Comparison of ENCODE assay signal across 8 cellular contexts in the genomic region with DNA sequence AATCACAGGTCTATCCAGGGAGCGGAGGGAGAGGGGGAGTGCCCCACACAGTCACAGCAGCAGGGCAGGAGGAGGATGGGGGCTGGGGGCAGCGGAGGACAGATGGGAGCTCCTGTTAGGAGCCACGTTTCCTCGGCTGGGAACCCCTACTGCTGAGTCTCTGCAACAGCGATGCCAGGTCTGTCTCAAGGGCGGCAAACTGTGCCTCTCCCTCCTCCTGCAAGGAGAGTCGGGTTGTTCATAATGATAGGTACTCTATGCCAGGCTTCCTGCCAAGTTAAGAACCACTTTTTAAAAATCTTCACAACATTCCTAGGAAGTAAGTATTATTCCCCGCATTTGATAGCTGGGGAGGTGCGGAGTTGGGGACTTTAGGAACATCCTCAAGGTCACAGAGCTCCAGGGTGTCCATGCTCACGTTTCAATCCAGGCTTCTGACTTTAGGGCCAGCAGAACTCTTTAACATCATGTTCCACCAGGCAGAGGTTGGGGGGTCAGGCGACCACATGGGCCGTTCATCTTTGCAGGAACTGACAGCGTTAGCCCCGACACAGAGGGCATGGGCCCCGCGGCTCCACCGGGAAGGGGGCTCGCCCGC.
DNase-seq lines count a peak whose midpoint lies in the region; ATAC-seq and TF ChIP-seq lines count a peak whose summit lies in the region.

No MANE protein-coding gene starts in this region.

- H3K27ac Mint-ChIP-seq in T-helper 2 cell treated with Interferon-gamma antibody and Interleukin-4, amounts not matched to agents 5 μg/mL and 100 μg/mL, for 36 hours = peak overlapping the region; percentile 45
- peak overlapping the region in 1 of 2 donors; percentile 70 for H3K27ac Mint-ChIP-seq in stimulated activated naive CD8-positive, alpha-beta T cell treated with anti-CD3 and anti-CD28 coated beads, Interleukin-15, amount 100 ng/mL, for 72 hours

- no peak for TF ChIP-seq CTCF in astrocyte of the cerebellum (IDR thresholded peaks at IDR 0.05; ENCODE audit: low read depth, low read length, missing control alignments)

- no peak for DNase-seq in T-helper 2 cell treated with Interferon-gamma antibody and Interleukin-4, amounts not matched to agents 5 μg/mL and 100 μg/mL, for 36 hours (ENCODE audit: low spot score)
- DNase-seq in T-helper 2 cell (no peak), NCI-H2107 (lab: John Stamatoyannopoulos, UW) (peak; percentile 29), astrocyte of the cerebellum (ENCODE audit: low read depth) (no peak), islet precursor cell (peak; percentile 69)
- DNase-seq in stimulated activated naive CD8-positive, alpha-beta T cell treated with anti-CD3 and anti-CD28 coated beads, Interleukin-15, amount 100 ng/mL, for 72 hours = no peak

- in situ Hi-C loops in astrocyte of the cerebellum (cut with HindIII; ENCODE audit: low sequenced_read_pairs) = no loop called here

- ATAC-seq in stimulated activated naive CD8-positive, alpha-beta T cell treated with anti-CD3 and anti-CD28 coated beads, Interleukin-15, amount 100 ng/mL, for 72 hours = no peak
- ATAC-seq in HG02759 (IDR thresholded peaks at IDR 0.05; ENCODE audit: unreplicated experiment) (no peak), HG03280 (IDR thresholded peaks at IDR 0.05; ENCODE audit: unreplicated experiment) (no peak)

- peak overlapping the region; percentile 76 for H3K4me3 Mint-ChIP-seq in T-helper 2 cell treated with Interferon-gamma antibody and Interleukin-4, amounts not matched to agents 5 μg/mL and 100 μg/mL, for 36 hours
- peak overlapping the region; percentile 56 to 72 for H3K4me3 Mint-ChIP-seq in stimulated activated naive CD8-positive, alpha-beta T cell treated with anti-CD3 and anti-CD28 coated beads, Interleukin-15, amount 100 ng/mL, for 72 hours

- peaks cover 27% of the 10 kb centered on the region for H3K4me1 Mint-ChIP-seq in T-helper 2 cell treated with Interferon-gamma antibody and Interleukin-4, amounts not matched to agents 5 μg/mL and 100 μg/mL, for 36 hours (ENCODE audit: low read depth)
- peaks cover 50% of the 10 kb centered on the region for H3K4me1 Mint-ChIP-seq in stimulated activated naive CD8-positive, alpha-beta T cell treated with anti-CD3 and anti-CD28 coated beads, Interleukin-15, amount 100 ng/mL, for 72 hours

- H3K4me3 ChIP-seq in astrocyte of the cerebellum (ENCODE audit: low read depth, low read length) = peak overlapping the region; percentile 33

- H3K36me3 Mint-ChIP-seq in T-helper 2 cell treated with Interferon-gamma antibody and Interleukin-4, amounts not matched to agents 5 μg/mL and 100 μg/mL, for 36 hours (ENCODE audit: low read depth) = no peaks in the 10 kb centered on the region

- H3K27me3 Mint-ChIP-seq in T-helper 2 cell treated with Interferon-gamma antibody and Interleukin-4, amounts not matched to agents 5 μg/mL and 100 μg/mL, for 36 hours (ENCODE audit: low read depth) = peaks cover 24% of the 10 kb centered on the region
- peaks cover 12% of the 10 kb centered on the region for H3K27me3 Mint-ChIP-seq in stimulated activated naive CD8-positive, alpha-beta T cell treated with anti-CD3 and anti-CD28 coated beads, Interleukin-15, amount 100 ng/mL, for 72 hours

- no peaks in the 10 kb centered on the region for H3K9me3 Mint-ChIP-seq in T-helper 2 cell treated with Interferon-gamma antibody and Interleukin-4, amounts not matched to agents 5 μg/mL and 100 μg/mL, for 36 hours
- no peaks in the 10 kb centered on the region for H3K9me3 Mint-ChIP-seq in stimulated activated naive CD8-positive, alpha-beta T cell treated with anti-CD3 and anti-CD28 coated beads, Interleukin-15, amount 100 ng/mL, for 72 hours

Comparison
In these comparisons a context has a peak if more than half of its experiments do, and no peak if none do; other contexts are left out.
1. DNase-seq: peak in NCI-H2107 (single experiment) and islet precursor cell (single experiment); none in T-helper 2 cell treated with Interferon-gamma antibody and Interleukin-4, amounts not matched to agents 5 μg/mL and 100 μg/mL, for 36 hours (single experiment), T-helper 2 cell (0 of 5), astrocyte of the cerebellum (single experiment) and stimulated activated naive CD8-positive, alpha-beta T cell treated with anti-CD3 and anti-CD28 coated beads, Interleukin-15, amount 100 ng/mL, for 72 hours (0 of 2).